ENCODE assay signal across 11 cellular contexts in genomic region chr1:116405241-116406135, GRCh38. TPM values are rescaled to one million over a fixed set of nuclear protein-coding genes. Genes with fewer than 3 reads are reported as not detected.
DNase-seq lines count a peak whose midpoint lies in the region; ATAC-seq, FAIRE-seq and TF ChIP-seq lines count a peak whose summit lies in the region.
"Had no signal": no experiment of that assay in that cellular context is flagged by ENCODE, and none has a peak within 500 bp of the region (broad histone marks: within the 10 kb centered on the region; RNA-seq: fewer than 3 reads in every experiment).

No MANE protein-coding gene starts in this region.

- DNase-seq in CD4-positive, alpha-beta memory T cell, result no peak
- DNase-seq in NCI-H128 (lab: John Stamatoyannopoulos, UW; ENCODE audit: unreplicated experiment) (peak; percentile 35), GM12878 (ENCODE audit: low read depth, low spot score) (no peak), left lobe of liver (ENCODE audit: low spot score) (no peak), GM10248 (ENCODE audit: extremely low spot score) (no peak)
- DNase-seq in activated CD4-positive, alpha-beta T cell treated with anti-CD3 and anti-CD28 coated beads, Interleukin-2, amount 10 ng/mL, durations not matched to agents 24 days and 14 days, result no peak
- DNase-seq: MV-4-11; psoas muscle; stimulated activated naive CD4-positive, alpha-beta T cell treated with Interleukin-2 at 50 U/mL for 16 hours had no signal

- no TSS peak for BruUV-seq in GM12878 (replicated peaks; lab: Mats Ljungman, UMichigan)

- no peaks in the 10 kb centered on the region for H3K9me3 ChIP-seq in CD4-positive, alpha-beta memory T cell (ENCODE audit: control insufficient read depth in 1 of 2, low read length in 2 of 2)
- H3K9me3 ChIP-seq in GM12878 (replicated peaks; ENCODE audit: control insufficient read depth, insufficient read depth, low read length), result no peaks in the 10 kb centered on the region
- H3K9me3 ChIP-seq: psoas muscle had no signal

- POLR2A ChIA-PET in CD4-positive, alpha-beta memory T cell (lab: Charles Lee; ENCODE audit: partially characterized antibody), result interaction anchor here (0.5 to 5.1 kb wide), 3 partner anchors 13 to 99 kb away, joined by 3 to 32 read pairs (median 4); no protein-coding TSS in a partner anchor
- POLR2A ChIA-PET in GM12878 (lab: Charles Lee) (interaction anchor here (1.1 to 1.5 kb wide), 2 partner anchors 8 to 11 kb away, joined by 3 read pairs; no protein-coding TSS in a partner anchor), GM10248 (lab: Yijun Ruan, JAX) (no interaction called here)

- in situ Hi-C loops in GM12878 (cut with MboI), result no loop called here

- no peak overlapping the region for H3K4me3 ChIP-seq in CD4-positive, alpha-beta memory T cell (ENCODE audit: low read length in 2 of 2)
- H3K4me3 ChIP-seq in GM12878, result no peak overlapping the region
- H3K4me3 ChIP-seq: psoas muscle had no signal

- no peak for TF ChIP-seq RAD21 in GM12878 (IDR thresholded peaks at IDR 0.05; ENCODE audit: insufficient read depth, low read depth, low read length)

- no peak for TF ChIP-seq CTCF in GM12878 (IDR thresholded peaks at IDR 0.05 in 2 of 3, conservative IDR thresholded peaks at IDR 0.05 in 1 of 3; ENCODE audit: control insufficient read depth in 2 of 3, extremely low read depth in 1 of 3, insufficient read depth in 1 of 3, low read depth in 3 of 3, low read length in 3 of 3)
- TF ChIP-seq CTCF in GM10248 (IDR thresholded peaks at IDR 0.05; ENCODE audit: control extremely low read depth, extremely low read depth, low read depth, missing control alignments), result no peak

- SMC1A ChIA-PET in GM12878 (lab: Charles Lee; ENCODE audit: uncharacterized antibody, unreplicated experiment), result interaction anchor here (1.0 to 2.0 kb wide), 2 partner anchors 30 to 266 kb away, joined by 3 to 7 read pairs; no protein-coding TSS in a partner anchor

- H3K27me3 Mint-ChIP-seq in CD4-positive, alpha-beta memory T cell, result no peaks in the 10 kb centered on the region
- H3K27me3 Mint-ChIP-seq in activated CD4-positive, alpha-beta T cell treated with anti-CD3 and anti-CD28 coated beads, Interleukin-2, amount 10 ng/mL, durations not matched to agents 24 days and 14 days, result no peaks in the 10 kb centered on the region

- no peak for ATAC-seq in GM12878
- peak; percentile 84 for ATAC-seq in left lobe of liver
- no peak for ATAC-seq in HG03280 (IDR thresholded peaks at IDR 0.05; ENCODE audit: unreplicated experiment)
- ATAC-seq in HG02571 (IDR thresholded peaks at IDR 0.05; ENCODE audit: unreplicated experiment), result no peak

- H3K36me3 Mint-ChIP-seq in CD4-positive, alpha-beta memory T cell, result peaks cover 65 to 82% of the 10 kb centered on the region in 2 donors
- H3K36me3 Mint-ChIP-seq in activated CD4-positive, alpha-beta T cell treated with anti-CD3 and anti-CD28 coated beads, Interleukin-2, amount 10 ng/mL, durations not matched to agents 24 days and 14 days (ENCODE audit: low read depth), result peaks cover 68% of the 10 kb centered on the region

- H4K20me1 ChIP-seq in GM12878 (ENCODE audit: control insufficient read depth, insufficient read depth), result no peaks in the 10 kb centered on the region; the same call in 1 of the 2 replicates

- H3K4me1 Mint-ChIP-seq in CD4-positive, alpha-beta memory T cell, result peaks cover 10 to 28% (median 21%) of the 10 kb centered on the region in 4 donors
- peaks cover 12% of the 10 kb centered on the region for H3K4me1 Mint-ChIP-seq in activated CD4-positive, alpha-beta T cell treated with anti-CD3 and anti-CD28 coated beads, Interleukin-2, amount 10 ng/mL, durations not matched to agents 24 days and 14 days

- H3K79me2 ChIP-seq in GM12878 (ENCODE audit: control insufficient read depth, insufficient read depth, low read length), result no peaks in the 10 kb centered on the region

- no peak overlapping the region for H3K4me3 Mint-ChIP-seq in CD4-positive, alpha-beta memory T cell
- no peak overlapping the region for H3K4me3 Mint-ChIP-seq in activated CD4-positive, alpha-beta T cell treated with anti-CD3 and anti-CD28 coated beads, Interleukin-2, amount 10 ng/mL, durations not matched to agents 24 days and 14 days

- RAD21 ChIA-PET in GM12878 (lab: Charles Lee; ENCODE audit: unreplicated experiment), result interaction anchor here (0.7 kb wide), 1 partner anchor 22 kb away, joined by 3 read pairs; no protein-coding TSS in a partner anchor

- H3K27me3 ChIP-seq in CD4-positive, alpha-beta memory T cell (ENCODE audit: insufficient read depth, low read length), result no peaks in the 10 kb centered on the region
- no peaks in the 10 kb centered on the region for H3K27me3 ChIP-seq in GM12878 (replicated peaks in 1 of 2; ENCODE audit: control insufficient read depth in 2 of 2, insufficient read depth in 2 of 2, low read length in 1 of 2)

- no peak for TF ChIP-seq EP300 in GM12878 (IDR thresholded peaks at IDR 0.05; ENCODE audit: borderline replicate concordance in 1 of 2, control insufficient read depth in 1 of 2, low read depth in 2 of 2, low read length in 2 of 2)

- H3K4me1 ChIP-seq in CD4-positive, alpha-beta memory T cell (ENCODE audit: insufficient read depth, low read length), result peaks cover 11% of the 10 kb centered on the region
- H3K4me1 ChIP-seq in GM12878 (ENCODE audit: control insufficient read depth, insufficient read depth, low read length), result no peaks in the 10 kb centered on the region
- H3K4me1 ChIP-seq: psoas muscle had no signal

- no peak overlapping the region for H3K4me2 ChIP-seq in GM12878 (ENCODE audit: control insufficient read depth, insufficient read depth)

- peaks cover 56% of the 10 kb centered on the region for H3K36me3 ChIP-seq in CD4-positive, alpha-beta memory T cell (ENCODE audit: insufficient read depth, low read length)
- peaks cover 33 to 44% of the 10 kb centered on the region in 2 experiments for H3K36me3 ChIP-seq in GM12878 (ENCODE audit: control insufficient read depth in 2 of 2, insufficient read depth in 2 of 2, low read length in 1 of 2)

- no peak for FAIRE-seq in GM12878 (lab: Jason Lieb, UNC)

- TF ChIP-seq POLR2A in GM12878 (IDR thresholded peaks at IDR 0.05; ENCODE audit: low read depth, low read length), result peak; percentile 50

- CTCF ChIA-PET in CD4-positive, alpha-beta memory T cell (lab: Charles Lee; ENCODE audit: partially characterized antibody), result interaction anchor here (1.6 kb wide), 1 partner anchor 266 kb away, joined by 4 read pairs; no protein-coding TSS in a partner anchor
- CTCF ChIA-PET in GM12878 (lab: Yijun Ruan, JAX) (interaction anchor here (1.1 kb wide), 1 partner anchor 94 kb away, joined by 3 read pairs; no protein-coding TSS in a partner anchor), GM10248 (lab: Yijun Ruan, JAX) (interaction anchor here (0.8 to 1.3 kb wide), 3 partner anchors 11 to 79 kb away, joined by 3 to 6 read pairs (median 4); no protein-coding TSS in a partner anchor)

- intact Hi-C loops in CD4-positive, alpha-beta memory T cell (cut with micrococcal nuclease), result no loop called here
- intact Hi-C loops in GM12878 (cut with micrococcal nuclease; ENCODE audit: unreplicated experiment), result no loop called here
- intact Hi-C loops in activated CD4-positive, alpha-beta T cell treated with anti-CD3 and anti-CD28 coated beads, Interleukin-2, amount 10 ng/mL, durations not matched to agents 24 days and 14 days (cut with micrococcal nuclease), result no loop called here

- peaks cover 0 to 2% (median 0%) of the 10 kb centered on the region in 8 donors for H3K9me3 Mint-ChIP-seq in CD4-positive, alpha-beta memory T cell
- H3K9me3 Mint-ChIP-seq in activated CD4-positive, alpha-beta T cell treated with anti-CD3 and anti-CD28 coated beads, Interleukin-2, amount 10 ng/mL, durations not matched to agents 24 days and 14 days, result no peaks in the 10 kb centered on the region

- H3K27ac Mint-ChIP-seq in CD4-positive, alpha-beta memory T cell, result peak overlapping the region in 6 of 7 donors; percentile 22 to 69 (median 51)
- no peak overlapping the region for H3K27ac Mint-ChIP-seq in activated CD4-positive, alpha-beta T cell treated with anti-CD3 and anti-CD28 coated beads, Interleukin-2, amount 10 ng/mL, durations not matched to agents 24 days and 14 days

- H3K27ac ChIP-seq in CD4-positive, alpha-beta memory T cell (ENCODE audit: low read depth, low read length), result no peak overlapping the region
- no peak overlapping the region for H3K27ac ChIP-seq in GM12878 (ENCODE audit: control insufficient read depth, insufficient read depth)
- H3K27ac ChIP-seq: psoas muscle had no signal

- H2AFZ ChIP-seq in GM12878 (ENCODE audit: control insufficient read depth, low read depth, low read length), result no peak overlapping the region

- no peak overlapping the region for H3K9ac ChIP-seq in GM12878 (ENCODE audit: control insufficient read depth, insufficient read depth, low read length)

- WGBS in GM12878 (ENCODE audit: insufficient coverage, insufficient replicate concordance, low lambda C conversion rate, missing lambda C conversion rate), result 84% methylated on average over 14 of the region's 14 CpGs

TF ChIP-seq in GM12878, 131 proteins besides CTCF, POLR2A, EP300 and RAD21:
- peak; percentile 28; the same call in 1 of the 2 replicates for TF ChIP-seq PML (IDR thresholded peaks at IDR 0.05; ENCODE audit: low read length)
- peak; percentile 53; the same call in 1 of the 2 replicates for TF ChIP-seq POLR2AphosphoS2 (IDR thresholded peaks at IDR 0.05; ENCODE audit: low read depth, low read length)
- no peak for TF ChIP-seq YBX1 (IDR thresholded peaks at IDR 0.05)

RNA-seq across cellular contexts. Expression of gene ATP1A1, which starts 32.4 kb away (rescaled TPM):
- total RNA-seq in CD4-positive, alpha-beta memory T cell, result 100 to 1,000 TPM; 251 to 256 TPM
- 10 to 100 TPM; 46.5 to 74.3 TPM for polyA plus RNA-seq in CD4-positive, alpha-beta memory T cell
- 448 and 474 TPM in 2 replicates for total RNA-seq in GM12878 (2013; cell fraction: nucleolus; rRNA removed)
- 247 and 262 TPM in 2 replicates for total RNA-seq in GM12878 (2014; rRNA removed)
- 122 and 125 TPM in 2 replicates for total RNA-seq in GM12878 (2014; rRNA removed; fragmentation: Illumina TruSeq; extraction: Trizol)
- 359 and 374 TPM in 2 replicates for total RNA-seq in GM12878 (2021)
- polyA plus RNA-seq in GM12878 (2011; ENCODE audit: low read depth), result 247 TPM
- polyA plus RNA-seq in GM12878 (2011; rRNA removed), result 472 and 566 TPM in 2 replicates
- polyA plus RNA-seq in GM12878 (2011; cell fraction: cytosol; rRNA removed), result 544 and 594 TPM in 2 replicates
- polyA plus RNA-seq in GM12878 (2011; cell fraction: nucleus; rRNA removed), result 334 and 377 TPM in 2 replicates
- 277 and 312 TPM in 2 replicates for polyA plus RNA-seq in GM12878 (2012)
- polyA plus RNA-seq in GM12878 (2014; fragmentation: Illumina TruSeq; extraction: Trizol), result 348 and 375 TPM in 2 replicates
- polyA plus RNA-seq in GM12878 (2014; fragmentation: Nextera tagmentation; extraction: Ambion mirVana), result 100 to 1,000 TPM; 113 to 151 TPM
- 324 and 340 TPM in 2 replicates for polyA plus RNA-seq in GM12878 (2014; rRNA removed)
- polyA plus RNA-seq in GM12878 (2016; fragmentation: Nextera tagmentation; extraction: Ambion mirVana), result 100 to 1,000 TPM; 308 to 318 TPM
- polyA minus RNA-seq in GM12878 (2011; rRNA and poly(A)+ RNA removed), result 882 and 896 TPM in 2 replicates
- polyA minus RNA-seq in GM12878 (2011; cell fraction: cytosol; rRNA and poly(A)+ RNA removed), result 201 and 236 TPM in 2 replicates
- 193 and 239 TPM in 2 replicates for polyA minus RNA-seq in GM12878 (2011; cell fraction: nucleus; rRNA and poly(A)+ RNA removed)
- 110 TPM for total RNA-seq in left lobe of liver
- total RNA-seq in activated CD4-positive, alpha-beta T cell treated with anti-CD3 and anti-CD28 coated beads, Interleukin-2, amount 10 ng/mL, durations not matched to agents 24 days and 14 days, result 252 and 261 TPM in 2 replicates
